Comparison of ENCODE assay signal across 25 cellular contexts in the genomic region with DNA sequence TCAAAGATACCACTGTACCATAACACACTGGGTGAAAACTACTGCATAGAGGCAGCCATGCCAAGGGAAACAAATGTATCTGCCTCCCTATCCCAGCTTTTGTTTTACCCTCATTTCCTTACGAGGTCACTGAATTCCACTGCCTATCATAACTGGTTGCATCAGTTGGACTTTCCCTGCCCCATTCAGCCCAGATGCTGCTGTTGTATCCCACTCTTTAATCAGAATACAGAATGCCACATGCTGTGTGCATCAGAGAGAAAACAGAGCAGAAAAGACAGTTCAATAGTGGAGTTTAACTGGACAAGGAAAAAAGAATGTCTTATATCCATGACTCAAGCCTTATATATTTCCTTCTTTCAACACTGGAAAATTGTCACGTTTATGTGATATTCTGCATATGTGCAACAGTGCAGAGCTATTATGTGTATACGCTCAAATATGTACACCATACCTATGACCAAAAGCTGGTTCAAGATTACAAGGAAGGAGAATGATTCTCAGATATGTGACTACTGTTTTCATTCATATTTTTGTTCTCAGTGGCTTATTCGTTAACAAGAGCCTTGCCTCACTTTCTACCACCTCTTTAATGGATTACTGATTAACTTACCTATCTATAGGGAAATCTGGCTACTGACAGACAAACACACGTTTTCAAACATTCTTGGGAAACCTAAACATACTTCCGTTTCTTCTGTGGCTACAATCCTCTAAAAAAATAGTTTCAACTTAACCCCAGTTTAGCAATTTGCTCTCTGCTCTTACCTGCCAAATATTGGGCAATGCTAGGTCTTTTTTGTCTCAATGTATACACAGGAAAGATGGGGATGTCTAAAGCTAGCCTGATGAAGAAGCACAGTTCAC.
DNase-seq lines count a peak whose midpoint lies in the region; ATAC-seq, FAIRE-seq and TF ChIP-seq lines count a peak whose summit lies in the region.
"Had no signal": no experiment of that assay in that cellular context is flagged by ENCODE, and none has a peak within 500 bp of the region (broad histone marks: within the 10 kb centered on the region; RNA-seq: fewer than 3 reads in every experiment).

No MANE protein-coding gene starts in this region.

- TF ChIP-seq POLR2A in breast epithelium (IDR thresholded peaks at IDR 0.05) (no peak), GM12892 (IDR thresholded peaks at IDR 0.05; ENCODE audit: low read depth, low read length) (no peak)

- peak; percentile 55 for ATAC-seq in left colon
- ATAC-seq: activated CD8-positive, alpha-beta T cell treated with anti-CD3 and anti-CD28 coated beads for 36 hours; GM12878; sciatic nerve; stimulated activated effector memory CD8-positive, alpha-beta T cell treated with anti-CD3 and anti-CD28 coated beads, Interleukin-12 subunit alpha, Interleukin-12 subunit beta, amount 100 ng/mL, for 72 hours; T-helper 17 cell had no signal

- intact Hi-C loops in MCF 10A (cut with micrococcal nuclease) (no loop called here), breast epithelium (cut with DNase I; ENCODE audit: low total_unique reads) (loop anchor here (5.0 kb wide), 1 partner anchor 57 kb away; no protein-coding TSS in a partner anchor), left colon (cut with DNase I, micrococcal nuclease) (no loop called here)

- H3K36me3 Mint-ChIP-seq in MCF 10A (ENCODE audit: insufficient read depth, unreplicated experiment), result no peaks in the 10 kb centered on the region
- H3K36me3 Mint-ChIP-seq: activated naive CD4-positive, alpha-beta T cell treated with anti-CD3 and anti-CD28 coated beads, Interleukin-2, amount 50 U/mL, for 24 hours; stimulated activated effector memory CD8-positive, alpha-beta T cell treated with anti-CD3 and anti-CD28 coated beads, Interleukin-12 subunit alpha, Interleukin-12 subunit beta, amount 100 ng/mL, for 72 hours had no signal

- H3K36me3 ChIP-seq in breast epithelium, result no peaks in the 10 kb centered on the region
- H3K36me3 ChIP-seq: BE2C had no signal

- peaks cover 0 to 13% of the 10 kb centered on the region in 2 donors for H3K27me3 ChIP-seq in breast epithelium
- H3K27me3 ChIP-seq: BE2C had no signal

- H3K4me1 ChIP-seq in breast epithelium, result no peaks in the 10 kb centered on the region
- H3K4me1 ChIP-seq: BE2C had no signal

- no peak for FAIRE-seq in GM12892 (lab: Jason Lieb, UNC)
- FAIRE-seq: A204.1, GM12878 had no signal

- DNase-seq in MCF 10A (ENCODE audit: unreplicated experiment) (peak; percentile 5), breast epithelium (ENCODE audit: low spot score in 2 of 2) (no peak), astrocyte of the hippocampus (ENCODE audit: low read depth, low spot score) (peak; percentile 2), left colon (no peak), retina (peak; percentile 32), OCI-M2 (lab: John Stamatoyannopoulos, UW; ENCODE audit: unreplicated experiment) (no peak), GM12892 (ENCODE audit: insufficient read length) (no peak)
- DNase-seq in activated CD8-positive, alpha-beta memory T cell treated with anti-CD3 and anti-CD28 coated beads, Interleukin-2, amount 50 U/mL, for 48 hours, result no peak
- DNase-seq: activated CD4-positive, alpha-beta T cell treated with anti-CD3 and anti-CD28 coated beads for 1 hour; activated CD8-positive, alpha-beta T cell treated with anti-CD3 and anti-CD28 coated beads for 36 hours; BE2C; caudate nucleus; foreskin fibroblast; H7; NCI-H345; stimulated activated CD4-positive, alpha-beta T cell treated with anti-CD3 and anti-CD28 coated beads, Interleukin-12 subunit alpha, Interleukin-12 subunit beta, amount 100 ng/mL, for 4 hours; stimulated activated CD4-positive, alpha-beta T cell treated with anti-CD3 and anti-CD28 coated beads, Interleukin-4, amount 100 ng/mL, for 24 hours; T-helper 17 cell had no signal

- no peak overlapping the region for H3K27ac Mint-ChIP-seq in MCF 10A (ENCODE audit: low read depth, unreplicated experiment)
- H3K27ac Mint-ChIP-seq: activated CD8-positive, alpha-beta T cell treated with anti-CD3 and anti-CD28 coated beads for 36 hours; activated naive CD4-positive, alpha-beta T cell treated with anti-CD3 and anti-CD28 coated beads, Interleukin-2, amount 50 U/mL, for 24 hours; activated T-helper 2 cell treated with anti-CD3 and anti-CD28 coated beads, Interferon-gamma antibody, Interleukin-2, Interleukin-4, amounts not matched to agents 10 μg/mL and 5 μg/mL and 100 μg/mL, durations not matched to agents 14 hours and 24 hours and 36 hours; stimulated activated effector memory CD8-positive, alpha-beta T cell treated with anti-CD3 and anti-CD28 coated beads, Interleukin-12 subunit alpha, Interleukin-12 subunit beta, amount 100 ng/mL, for 72 hours; T-helper 17 cell had no signal

- no peaks in the 10 kb centered on the region for H3K9me3 ChIP-seq in breast epithelium
- H3K9me3 ChIP-seq: BE2C had no signal

- no peak overlapping the region for H3K27ac ChIP-seq in breast epithelium
- H3K27ac ChIP-seq: SK-N-MC had no signal

- H3K27me3 Mint-ChIP-seq in MCF 10A (ENCODE audit: insufficient read depth, unreplicated experiment), result no peaks in the 10 kb centered on the region
- H3K27me3 Mint-ChIP-seq: activated CD8-positive, alpha-beta T cell treated with anti-CD3 and anti-CD28 coated beads for 36 hours; activated naive CD4-positive, alpha-beta T cell treated with anti-CD3 and anti-CD28 coated beads, Interleukin-2, amount 50 U/mL, for 24 hours; T-helper 17 cell had no signal

- H3K4me3 ChIP-seq in breast epithelium, result no peak overlapping the region
- H3K4me3 ChIP-seq: GM12878, SK-N-MC had no signal

- CTCF ChIA-PET in MCF 10A (lab: Yijun Ruan, JAX), result no interaction called here

- no peak for TF ChIP-seq CTCF in MCF 10A (IDR thresholded peaks at IDR 0.05; ENCODE audit: unreplicated experiment)
- no peak for TF ChIP-seq CTCF in breast epithelium (IDR thresholded peaks at IDR 0.05)

- BruUV-seq in MCF 10A (replicated peaks; lab: Mats Ljungman, UMichigan), result no TSS peak

- H3K9me3 Mint-ChIP-seq in MCF 10A (ENCODE audit: unreplicated experiment), result no peaks in the 10 kb centered on the region
- H3K9me3 Mint-ChIP-seq: activated CD8-positive, alpha-beta T cell treated with anti-CD3 and anti-CD28 coated beads for 36 hours; activated naive CD4-positive, alpha-beta T cell treated with anti-CD3 and anti-CD28 coated beads, Interleukin-2, amount 50 U/mL, for 24 hours; activated T-helper 2 cell treated with anti-CD3 and anti-CD28 coated beads, Interferon-gamma antibody, Interleukin-2, Interleukin-4, amounts not matched to agents 10 μg/mL and 5 μg/mL and 100 μg/mL, durations not matched to agents 14 hours and 24 hours and 36 hours; stimulated activated effector memory CD8-positive, alpha-beta T cell treated with anti-CD3 and anti-CD28 coated beads, Interleukin-12 subunit alpha, Interleukin-12 subunit beta, amount 100 ng/mL, for 72 hours had no signal

- POLR2A ChIA-PET in MCF 10A (lab: Yijun Ruan, JAX), result interaction anchor here (0.7 kb wide), 1 partner anchor 39 kb away, joined by 3 read pairs; no protein-coding TSS in a partner anchor

- peaks cover 10% of the 10 kb centered on the region for H3K4me1 Mint-ChIP-seq in MCF 10A (ENCODE audit: insufficient read depth, unreplicated experiment)
- H3K4me1 Mint-ChIP-seq: activated naive CD4-positive, alpha-beta T cell treated with anti-CD3 and anti-CD28 coated beads, Interleukin-2, amount 50 U/mL, for 24 hours; stimulated activated effector memory CD8-positive, alpha-beta T cell treated with anti-CD3 and anti-CD28 coated beads, Interleukin-12 subunit alpha, Interleukin-12 subunit beta, amount 100 ng/mL, for 72 hours; T-helper 17 cell had no signal

- H3K4me3 Mint-ChIP-seq in MCF 10A (ENCODE audit: unreplicated experiment), result no peak overlapping the region
- H3K4me3 Mint-ChIP-seq: activated CD8-positive, alpha-beta T cell treated with anti-CD3 and anti-CD28 coated beads for 36 hours; activated naive CD4-positive, alpha-beta T cell treated with anti-CD3 and anti-CD28 coated beads, Interleukin-2, amount 50 U/mL, for 24 hours; stimulated activated effector memory CD8-positive, alpha-beta T cell treated with anti-CD3 and anti-CD28 coated beads, Interleukin-12 subunit alpha, Interleukin-12 subunit beta, amount 100 ng/mL, for 72 hours; T-helper 17 cell had no signal

Comparison
In these comparisons a context has a peak if more than half of its experiments do, and no peak if none do; other contexts are left out.
1. DNase-seq: peak in MCF 10A (single experiment), astrocyte of the hippocampus (single experiment) and retina (single experiment); none in breast epithelium (0 of 2), left colon (0 of 2), OCI-M2 (single experiment), GM12892 (single experiment) and activated CD8-positive, alpha-beta memory T cell treated with anti-CD3 and anti-CD28 coated beads, Interleukin-2, amount 50 U/mL, for 48 hours (single experiment).